2 cellular contexts compared by ENCODE assay signal in genomic region chr3:171068658-171069057, GRCh38.
TF ChIP-seq lines count a peak whose summit lies in the region.

No MANE protein-coding gene starts in this region.

TF ChIP-seq in HepG2, 621 proteins besides CTCF, POLR2A, EP300 and RAD21:
- peak; percentile 53; the same call in 1 of the 2 replicates for TF ChIP-seq RARA (CRISPR knock-in tag; IDR thresholded peaks at IDR 0.05)
- TF ChIP-seq FOXA1 (IDR thresholded peaks at IDR 0.05): no peak
- TF ChIP-seq FOXA1 (CRISPR knock-in tag; IDR thresholded peaks at IDR 0.05): peak; percentile 10; the same call in 1 of the 2 replicates
- TF ChIP-seq SRSF9 (IDR thresholded peaks at IDR 0.05; ENCODE audit: borderline replicate concordance, insufficient read depth, low read depth, low read length, poor library complexity, severe bottlenecking): no peak

TF ChIP-seq in liver, 16 proteins besides CTCF, POLR2A, EP300 and RAD21:
- TF ChIP-seq JUND (IDR thresholded peaks at IDR 0.05): no peak
- peak; percentile 14 for TF ChIP-seq NR2F2 (IDR thresholded peaks at IDR 0.05)
TF ChIP-seq in liver: peak in this region for 1.
